8 cellular contexts compared by ENCODE assay signal in genomic region chr2:113233593-113234550, GRCh38. TPM values are rescaled to one million over a fixed set of nuclear protein-coding genes. Genes with fewer than 3 reads are reported as not detected.
DNase-seq lines count a peak whose midpoint lies in the region; ATAC-seq and TF ChIP-seq lines count a peak whose summit lies in the region.

No MANE protein-coding gene starts in this region.

- in situ Hi-C loops in GM23248 (cut with MboI), result no loop called here

- H3K9me3 Mint-ChIP-seq in activated CD4-positive, alpha-beta memory T cell treated with anti-CD3 and anti-CD28 coated beads, Interleukin-2, amount 10 ng/mL, durations not matched to agents 7 days and 5 days, result no peaks in the 10 kb centered on the region
- no peaks in the 10 kb centered on the region for H3K9me3 Mint-ChIP-seq in CD8-positive, alpha-beta T cell

- peaks cover 30 to 80% (median 55%) of the 10 kb centered on the region in 10 experiments for H3K4me1 ChIP-seq in BLaER1 treated with 17β-estradiol and CSF1 and Interleukin-3, amounts not matched to agents 10 nM and 100 nM
- H3K4me1 ChIP-seq in GM23248 (ENCODE audit: insufficient read depth) (peaks cover 24% of the 10 kb centered on the region), left lung (no peaks in the 10 kb centered on the region)
- no peaks in the 10 kb centered on the region for H3K4me1 ChIP-seq in CD8-positive, alpha-beta T cell (ENCODE audit: insufficient read depth, low read length)

- H3K4me3 ChIP-seq in BLaER1 treated with 17β-estradiol and CSF1 and Interleukin-3, amounts not matched to agents 10 nM and 100 nM, result no peak overlapping the region
- H3K4me3 ChIP-seq in GM23248 (no peak overlapping the region), left lung (no peak overlapping the region)
- no peak overlapping the region for H3K4me3 ChIP-seq in CD8-positive, alpha-beta T cell (ENCODE audit: low read depth, low read length)

- CTCF ChIA-PET in activated CD4-positive, alpha-beta memory T cell treated with anti-CD3 and anti-CD28 coated beads, Interleukin-2, amount 10 ng/mL, durations not matched to agents 7 days and 5 days (lab: Charles Lee), result interaction anchor here (1.0 to 2.3 kb wide), 8 partner anchors 11 to 154 kb away, joined by 3 to 13 read pairs (median 4); no protein-coding TSS in a partner anchor
- CTCF ChIA-PET in CD8-positive, alpha-beta T cell (lab: Charles Lee), result interaction anchor here (0.6 to 3.0 kb wide), 8 partner anchors 10 to 675 kb away, joined by 3 to 13 read pairs (median 4); no protein-coding TSS in a partner anchor

- H3K27me3 Mint-ChIP-seq in activated CD4-positive, alpha-beta memory T cell treated with anti-CD3 and anti-CD28 coated beads, Interleukin-2, amount 10 ng/mL, durations not matched to agents 7 days and 5 days, result peaks cover 1% of the 10 kb centered on the region
- H3K27me3 Mint-ChIP-seq in CD8-positive, alpha-beta T cell (ENCODE audit: low read depth), result no peaks in the 10 kb centered on the region

- H3K4me3 Mint-ChIP-seq in activated CD4-positive, alpha-beta memory T cell treated with anti-CD3 and anti-CD28 coated beads, Interleukin-2, amount 10 ng/mL, durations not matched to agents 7 days and 5 days, result peak overlapping the region; percentile 15
- H3K4me3 Mint-ChIP-seq in CD8-positive, alpha-beta T cell, result no peak overlapping the region

- H3K79me2 ChIP-seq in GM23248 (ENCODE audit: insufficient read depth), result peaks cover 33% of the 10 kb centered on the region

- H3K9ac ChIP-seq in BLaER1 treated with 17β-estradiol and CSF1 and Interleukin-3, amounts not matched to agents 10 nM and 100 nM, result no peak overlapping the region
- no peak overlapping the region for H3K9ac ChIP-seq in GM23248

- intact Hi-C loops in left lung (cut with DNase I), result no loop called here
- intact Hi-C loops in CD8-positive, alpha-beta T cell (cut with DNase I, micrococcal nuclease), result no loop called here

- peaks cover 8% of the 10 kb centered on the region for H3F3A ChIP-seq in GM23248 (ENCODE audit: insufficient read depth)

- H3K27ac ChIP-seq in BLaER1 treated with 17β-estradiol and CSF1 and Interleukin-3, amounts not matched to agents 10 nM and 100 nM, result no peak overlapping the region
- H3K27ac ChIP-seq in GM23248, result peak overlapping the region; percentile 67; the same call in 1 of the 2 replicates
- H3K27ac ChIP-seq in left lung, result no peak overlapping the region
- no peak overlapping the region for H3K27ac ChIP-seq in CD8-positive, alpha-beta T cell (ENCODE audit: low read depth, low read length)

- DNase-seq in GM23248 (peak; percentile 77), left lung (no peak), amniotic stem cell (lab: John Stamatoyannopoulos, UW) (no peak), ecto neural progenitor cell (ENCODE audit: low spot score) (no peak)
- DNase-seq in activated CD4-positive, alpha-beta memory T cell treated with anti-CD3 and anti-CD28 coated beads, Interleukin-2, amount 10 ng/mL, durations not matched to agents 7 days and 5 days, result no peak
- no peak for DNase-seq in CD8-positive, alpha-beta T cell
- no peak for DNase-seq in effector CD8-positive, alpha-beta T cell (lab: John Stamatoyannopoulos, UW)

- H3K27me3 ChIP-seq in BLaER1 treated with 17β-estradiol and CSF1 and Interleukin-3, amounts not matched to agents 10 nM and 100 nM, result no peaks in the 10 kb centered on the region
- no peaks in the 10 kb centered on the region for H3K27me3 ChIP-seq in GM23248 (replicated peaks; ENCODE audit: insufficient read depth)
- no peaks in the 10 kb centered on the region for H3K27me3 ChIP-seq in left lung
- H3K27me3 ChIP-seq in CD8-positive, alpha-beta T cell (ENCODE audit: insufficient read depth, low read length), result no peaks in the 10 kb centered on the region

- ATAC-seq in left lung, result peak; percentile 8
- ATAC-seq in CD8-positive, alpha-beta T cell, result no peak

- H3K36me3 Mint-ChIP-seq in activated CD4-positive, alpha-beta memory T cell treated with anti-CD3 and anti-CD28 coated beads, Interleukin-2, amount 10 ng/mL, durations not matched to agents 7 days and 5 days (ENCODE audit: low read depth), result peaks cover 20% of the 10 kb centered on the region
- H3K36me3 Mint-ChIP-seq in CD8-positive, alpha-beta T cell, result peaks cover 4% of the 10 kb centered on the region

- no peak overlapping the region for H3K27ac Mint-ChIP-seq in activated CD4-positive, alpha-beta memory T cell treated with anti-CD3 and anti-CD28 coated beads, Interleukin-2, amount 10 ng/mL, durations not matched to agents 7 days and 5 days
- H3K27ac Mint-ChIP-seq in CD8-positive, alpha-beta T cell, result no peak overlapping the region

- peaks cover 53% of the 10 kb centered on the region for H3K4me1 Mint-ChIP-seq in activated CD4-positive, alpha-beta memory T cell treated with anti-CD3 and anti-CD28 coated beads, Interleukin-2, amount 10 ng/mL, durations not matched to agents 7 days and 5 days
- peaks cover 4% of the 10 kb centered on the region for H3K4me1 Mint-ChIP-seq in CD8-positive, alpha-beta T cell (ENCODE audit: low read depth)

- peaks cover 5 to 26% (median 21%) of the 10 kb centered on the region in 11 experiments; a peak in 19 of 22 replicates for H3K36me3 ChIP-seq in BLaER1 treated with 17β-estradiol and CSF1 and Interleukin-3, amounts not matched to agents 10 nM and 100 nM
- no peaks in the 10 kb centered on the region for H3K36me3 ChIP-seq in GM23248 (ENCODE audit: low read depth)
- no peaks in the 10 kb centered on the region for H3K36me3 ChIP-seq in left lung
- H3K36me3 ChIP-seq in CD8-positive, alpha-beta T cell (ENCODE audit: insufficient read depth, low read length), result no peaks in the 10 kb centered on the region

- peaks cover 0 to 6% (median 0%) of the 10 kb centered on the region in 11 experiments; a peak in 2 of 22 replicates for H4K20me1 ChIP-seq in BLaER1 treated with 17β-estradiol and CSF1 and Interleukin-3, amounts not matched to agents 10 nM and 100 nM
- no peaks in the 10 kb centered on the region for H4K20me1 ChIP-seq in GM23248 (ENCODE audit: insufficient read depth)

- WGBS in GM23248 (ENCODE audit: low coverage in 1 of 2, low lambda C conversion rate in 2 of 2, missing lambda C conversion rate in 2 of 2), 2 experiments, result 83 to 89% methylated on average over 9 of the region's 9 CpGs

- peak overlapping the region in 10 of 11 experiments; percentile 75 to 98 (median 82); a peak in 14 of 22 replicates for H3K4me2 ChIP-seq in BLaER1 treated with 17β-estradiol and CSF1 and Interleukin-3, amounts not matched to agents 10 nM and 100 nM
- peak overlapping the region; percentile 84 for H3K4me2 ChIP-seq in GM23248 (ENCODE audit: unreplicated experiment)

- POLR2A ChIA-PET in activated CD4-positive, alpha-beta memory T cell treated with anti-CD3 and anti-CD28 coated beads, Interleukin-2, amount 10 ng/mL, durations not matched to agents 7 days and 5 days (lab: Charles Lee), result no interaction called here
- POLR2A ChIA-PET in CD8-positive, alpha-beta T cell (lab: Charles Lee), result no interaction called here

- TF ChIP-seq CTCF in left lung (IDR thresholded peaks at IDR 0.05), result no peak
- TF ChIP-seq CTCF in CD8-positive, alpha-beta T cell (IDR thresholded peaks at IDR 0.05), result no peak

- peaks cover 0 to 19% (median 0%) of the 10 kb centered on the region in 11 experiments; a peak in 7 of 22 replicates for H3K9me3 ChIP-seq in BLaER1 treated with 17β-estradiol and CSF1 and Interleukin-3, amounts not matched to agents 10 nM and 100 nM (replicated peaks in 1 of 11)
- H3K9me3 ChIP-seq in GM23248 (ENCODE audit: low read depth) (no peaks in the 10 kb centered on the region), left lung (no peaks in the 10 kb centered on the region)
- H3K9me3 ChIP-seq in CD8-positive, alpha-beta T cell (ENCODE audit: low read length), result no peaks in the 10 kb centered on the region

- no peak overlapping the region for H2AFZ ChIP-seq in GM23248

- no peaks in the 10 kb centered on the region for H3K9me2 ChIP-seq in GM23248 (ENCODE audit: insufficient read depth)

RNA-seq across cellular contexts. Expression of gene PAX8, which starts 44.8 kb away (rescaled TPM):
- total RNA-seq in GM23248 (2014; rRNA removed; shearing (Covaris generic)), result 2.1 and 5.8 TPM in 2 replicates
- polyA plus RNA-seq in GM23248 (2016; fragmentation: Nextera tagmentation; extraction: Ambion mirVana), result 13.1 and 20.4 TPM in 2 replicates
- total RNA-seq in activated CD4-positive, alpha-beta memory T cell treated with anti-CD3 and anti-CD28 coated beads, Interleukin-2, amount 10 ng/mL, durations not matched to agents 7 days and 5 days, result 1 to 10 TPM; 1.7 TPM
- total RNA-seq in left lung, result 1 to 10 TPM; 2.6 to 4.8 TPM
- under 1 TPM; 0.08 to 0.35 TPM for total RNA-seq in CD8-positive, alpha-beta T cell
